Comparison of ENCODE assay signal across 16 cellular contexts in the genomic region with DNA sequence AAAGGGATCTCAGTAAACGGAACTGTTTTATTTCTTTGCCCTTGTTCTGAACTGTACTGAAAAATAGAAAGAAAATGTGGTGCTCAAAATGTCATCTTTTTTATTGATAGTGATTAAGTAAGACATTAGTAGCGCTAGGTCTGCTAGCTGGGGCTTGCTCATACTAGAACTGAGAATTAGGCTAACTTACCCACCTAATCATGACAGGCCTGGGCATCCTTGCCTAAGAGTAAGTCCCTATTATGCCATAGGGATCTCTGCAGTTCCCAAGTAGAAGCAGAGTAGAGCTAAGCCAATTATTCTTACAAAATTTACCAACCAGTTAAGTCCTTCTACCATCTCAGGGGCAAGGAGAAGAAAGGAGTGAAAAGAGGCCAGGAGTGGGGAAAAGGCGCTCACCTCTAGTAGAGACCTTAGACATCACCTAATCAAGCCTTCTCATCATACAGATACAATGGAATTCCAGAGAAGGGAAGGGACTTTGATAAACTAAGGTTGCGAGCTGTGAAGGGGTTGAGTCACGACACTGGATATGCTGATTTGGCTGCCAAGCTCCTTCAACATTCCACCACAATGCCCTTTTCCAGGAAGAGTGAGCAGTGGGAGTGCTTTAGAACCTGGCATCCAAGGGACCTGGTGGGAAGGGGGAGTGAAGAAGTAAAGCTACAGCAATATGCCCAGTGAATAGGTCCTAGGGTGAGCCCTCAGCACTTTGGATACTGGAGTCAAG. TPM values are rescaled to one million over a fixed set of nuclear protein-coding genes. Genes with fewer than 3 reads are reported as not detected.
DNase-seq lines count a peak whose midpoint lies in the region; ATAC-seq and TF ChIP-seq lines count a peak whose summit lies in the region.
"Had no signal": no experiment of that assay in that cellular context is flagged by ENCODE, and none has a peak within 500 bp of the region (broad histone marks: within the 10 kb centered on the region; RNA-seq: fewer than 3 reads in every experiment).

No MANE protein-coding gene starts in this region.

- ATAC-seq in HG03439 (IDR thresholded peaks at IDR 0.05; ENCODE audit: unreplicated experiment) = no peak
- no peak for ATAC-seq in HG03095 (IDR thresholded peaks at IDR 0.05; ENCODE audit: unreplicated experiment)
- ATAC-seq: K562 had no signal

- H3K27ac Mint-ChIP-seq in MCF 10A (ENCODE audit: low read depth, unreplicated experiment) = no peak overlapping the region
- no peak overlapping the region for H3K27ac Mint-ChIP-seq in activated T-helper 2 cell treated with anti-CD3 and anti-CD28 coated beads, Interferon-gamma antibody, Interleukin-2, Interleukin-4, amounts not matched to agents 10 μg/mL and 5 μg/mL and 100 μg/mL, durations not matched to agents 14 hours and 24 hours and 36 hours

- no peaks in the 10 kb centered on the region for H3K27me3 ChIP-seq in breast epithelium
- H3K27me3 ChIP-seq: SJCRH30 had no signal

- H3K27ac ChIP-seq in breast epithelium = no peak overlapping the region
- H3K27ac ChIP-seq: BLaER1 treated with 17β-estradiol and CSF1 and Interleukin-3, amounts not matched to agents 10 nM and 100 nM; SJCRH30 had no signal

- no peaks in the 10 kb centered on the region for H3K9me3 ChIP-seq in breast epithelium
- H3K9me3 ChIP-seq: BLaER1 treated with 17β-estradiol and CSF1 and Interleukin-3, amounts not matched to agents 10 nM and 100 nM; HAP-1; SJCRH30 had no signal

- TF ChIP-seq CTCF in MCF 10A (IDR thresholded peaks at IDR 0.05; ENCODE audit: unreplicated experiment) (no peak), breast epithelium (IDR thresholded peaks at IDR 0.05) (no peak)

- no peak for TF ChIP-seq POLR2A in breast epithelium (IDR thresholded peaks at IDR 0.05)

- H3K4me3 Mint-ChIP-seq in MCF 10A (ENCODE audit: unreplicated experiment) = no peak overlapping the region
- H3K4me3 Mint-ChIP-seq in activated T-helper 2 cell treated with anti-CD3 and anti-CD28 coated beads, Interferon-gamma antibody, Interleukin-2, Interleukin-4, amounts not matched to agents 10 μg/mL and 5 μg/mL and 100 μg/mL, durations not matched to agents 14 hours and 24 hours and 36 hours (ENCODE audit: low read depth) = no peak overlapping the region

- H3K4me1 Mint-ChIP-seq in MCF 10A (ENCODE audit: insufficient read depth, unreplicated experiment) = peaks cover 64% of the 10 kb centered on the region
- H3K4me1 Mint-ChIP-seq in activated T-helper 2 cell treated with anti-CD3 and anti-CD28 coated beads, Interferon-gamma antibody, Interleukin-2, Interleukin-4, amounts not matched to agents 10 μg/mL and 5 μg/mL and 100 μg/mL, durations not matched to agents 14 hours and 24 hours and 36 hours (ENCODE audit: low read depth) = peaks cover 4% of the 10 kb centered on the region

- H3K27me3 Mint-ChIP-seq in MCF 10A (ENCODE audit: insufficient read depth, unreplicated experiment) = no peaks in the 10 kb centered on the region
- H3K27me3 Mint-ChIP-seq in activated T-helper 2 cell treated with anti-CD3 and anti-CD28 coated beads, Interferon-gamma antibody, Interleukin-2, Interleukin-4, amounts not matched to agents 10 μg/mL and 5 μg/mL and 100 μg/mL, durations not matched to agents 14 hours and 24 hours and 36 hours (ENCODE audit: low read depth) = peaks cover 45% of the 10 kb centered on the region

- no peak overlapping the region for H3K4me3 ChIP-seq in breast epithelium
- H3K4me3 ChIP-seq: BLaER1 treated with 17β-estradiol and CSF1 and Interleukin-3, amounts not matched to agents 10 nM and 100 nM; HAP-1; K562; SJCRH30 had no signal

- no peaks in the 10 kb centered on the region for H3K9me3 Mint-ChIP-seq in MCF 10A (ENCODE audit: unreplicated experiment)
- H3K9me3 Mint-ChIP-seq in activated T-helper 2 cell treated with anti-CD3 and anti-CD28 coated beads, Interferon-gamma antibody, Interleukin-2, Interleukin-4, amounts not matched to agents 10 μg/mL and 5 μg/mL and 100 μg/mL, durations not matched to agents 14 hours and 24 hours and 36 hours = no peaks in the 10 kb centered on the region

- no peaks in the 10 kb centered on the region for H3K36me3 ChIP-seq in breast epithelium
- H3K36me3 ChIP-seq: BLaER1 treated with 17β-estradiol and CSF1 and Interleukin-3, amounts not matched to agents 10 nM and 100 nM; HAP-1; SJCRH30 had no signal

- no TSS peak for BruUV-seq in MCF 10A (replicated peaks; lab: Mats Ljungman, UMichigan)

- peak; percentile 53 for DNase-seq in MCF 10A (ENCODE audit: unreplicated experiment)
- no peak for DNase-seq in breast epithelium (ENCODE audit: low spot score in 2 of 2)
- DNase-seq in astrocyte of the hippocampus (ENCODE audit: low read depth, low spot score) = peak; percentile 46
- DNase-seq in glomerular visceral epithelial cell (ENCODE audit: extremely low spot score) = peak; percentile 23
- DNase-seq in activated T-helper 2 cell treated with anti-CD3 and anti-CD28 coated beads, Interferon-gamma antibody, Interleukin-2, Interleukin-4, amounts not matched to agents 10 μg/mL and 5 μg/mL and 100 μg/mL, durations not matched to agents 14 hours and 24 hours and 36 hours (ENCODE audit: low spot score) = no peak
- DNase-seq in HPDE6-E6E7 (ENCODE audit: extremely low spot score) = no peak
- DNase-seq: 8988T, NCI-H1930, NCI-H510A treated with DMSO at 0.1 percent for 48 hours, SJCRH30 had no signal

- CTCF ChIA-PET in MCF 10A (lab: Yijun Ruan, JAX) = interaction anchor here (0.6 to 16.4 kb wide), 33 partner anchors 12 to 346 kb away, joined by 3 to 517 read pairs (median 4); no protein-coding TSS in a partner anchor

- intact Hi-C loops in MCF 10A (cut with micrococcal nuclease) = loop anchor here (10.0 kb wide), 1 partner anchor 252 kb away; no protein-coding TSS in a partner anchor
- intact Hi-C loops in breast epithelium (cut with DNase I; ENCODE audit: low total_unique reads) = no loop called here
- intact Hi-C loops in activated T-helper 2 cell treated with anti-CD3 and anti-CD28 coated beads, Interferon-gamma antibody, Interleukin-2, Interleukin-4, amounts not matched to agents 10 μg/mL and 5 μg/mL and 100 μg/mL, durations not matched to agents 14 hours and 24 hours and 36 hours (cut with micrococcal nuclease) = loop anchor here (5.0 to 10.0 kb wide), 2 partner anchors 242 to 256 kb away; no protein-coding TSS in a partner anchor

- POLR2A ChIA-PET in MCF 10A (lab: Yijun Ruan, JAX) = interaction anchor here (0.6 to 14.6 kb wide), 14 partner anchors 17 to 272 kb away, joined by 3 to 503 read pairs (median 4); no protein-coding TSS in a partner anchor

- no peaks in the 10 kb centered on the region for H3K4me1 ChIP-seq in breast epithelium
- H3K4me1 ChIP-seq: HAP-1, SJCRH30 had no signal

- no peaks in the 10 kb centered on the region for H3K36me3 Mint-ChIP-seq in MCF 10A (ENCODE audit: insufficient read depth, unreplicated experiment)
- H3K36me3 Mint-ChIP-seq in activated T-helper 2 cell treated with anti-CD3 and anti-CD28 coated beads, Interferon-gamma antibody, Interleukin-2, Interleukin-4, amounts not matched to agents 10 μg/mL and 5 μg/mL and 100 μg/mL, durations not matched to agents 14 hours and 24 hours and 36 hours (ENCODE audit: low read depth) = no peaks in the 10 kb centered on the region

RNA-seq across cellular contexts. Expression of gene RPTN, which starts 27.7 kb away (rescaled TPM):
- not detected in 2 replicates for total RNA-seq in MCF 10A (2022)
- total RNA-seq in breast epithelium = not detected
- total RNA-seq in activated T-helper 2 cell treated with anti-CD3 and anti-CD28 coated beads, Interferon-gamma antibody, Interleukin-2, Interleukin-4, amounts not matched to agents 10 μg/mL and 5 μg/mL and 100 μg/mL, durations not matched to agents 14 hours and 24 hours and 36 hours = not detected in 2 replicates
- total RNA-seq: K562, RPMI7951, SJCRH30 had no signal

RNA-seq across cellular contexts. Expression of gene HRNR, which starts 37.3 kb away (rescaled TPM):
- not detected in 2 replicates for total RNA-seq in MCF 10A (2022)
- total RNA-seq in breast epithelium = not detected
- not detected in 2 replicates for total RNA-seq in activated T-helper 2 cell treated with anti-CD3 and anti-CD28 coated beads, Interferon-gamma antibody, Interleukin-2, Interleukin-4, amounts not matched to agents 10 μg/mL and 5 μg/mL and 100 μg/mL, durations not matched to agents 14 hours and 24 hours and 36 hours
- total RNA-seq: K562, SJCRH30 had no signal

Comparison
In these comparisons a context has a peak if more than half of its experiments do, and no peak if none do; other contexts are left out.
1. DNase-seq: peak in MCF 10A (single experiment), astrocyte of the hippocampus (single experiment) and glomerular visceral epithelial cell (single experiment); none in breast epithelium (0 of 2), activated T-helper 2 cell treated with anti-CD3 and anti-CD28 coated beads, Interferon-gamma antibody, Interleukin-2, Interleukin-4, amounts not matched to agents 10 μg/mL and 5 μg/mL and 100 μg/mL, durations not matched to agents 14 hours and 24 hours and 36 hours (single experiment) and HPDE6-E6E7 (single experiment).